Comparison of ENCODE assay signal across 15 cellular contexts in the genomic region with DNA sequence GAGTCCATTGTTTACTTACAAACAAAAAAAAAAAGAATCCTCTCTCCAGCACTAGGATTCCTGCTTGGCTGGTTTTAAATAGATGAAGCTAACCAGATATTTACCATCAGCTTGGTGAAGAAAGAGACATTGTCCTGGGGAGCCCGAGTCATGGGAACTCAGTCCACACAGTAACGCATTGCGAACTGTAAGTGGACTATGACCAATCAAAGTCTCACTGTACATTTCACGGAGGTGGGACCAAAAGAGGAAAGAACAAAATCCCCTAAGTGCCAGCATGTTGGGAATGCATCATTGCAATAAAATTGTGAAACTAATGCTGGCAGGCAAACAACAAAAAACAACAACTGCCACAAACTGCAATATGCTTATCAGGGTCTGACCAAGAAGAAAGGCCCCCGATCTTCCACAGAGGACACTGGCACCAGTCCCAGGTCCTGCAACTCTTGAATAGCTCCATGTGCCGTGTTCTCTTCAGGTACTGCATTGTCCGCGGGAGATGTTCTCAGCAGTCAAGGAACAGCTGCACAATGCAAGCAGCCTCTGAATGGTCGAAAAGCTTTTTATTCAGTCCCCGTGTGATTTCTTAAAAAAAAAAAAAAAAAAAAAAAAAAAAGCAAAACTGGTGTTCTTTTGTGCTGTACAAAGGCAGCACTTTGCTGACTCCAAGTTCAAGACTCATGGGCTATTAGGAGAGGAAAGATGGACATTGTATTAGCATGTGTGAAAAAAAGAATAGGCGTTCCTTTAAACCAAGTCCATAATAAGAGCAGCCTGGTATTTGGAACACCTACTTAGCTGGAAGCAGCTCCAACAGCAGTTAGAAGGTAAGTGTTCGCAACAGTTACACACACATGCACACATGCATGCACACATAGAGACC. TPM values are rescaled to one million over a fixed set of nuclear protein-coding genes. Genes with fewer than 3 reads are reported as not detected.
DNase-seq lines count a peak whose midpoint lies in the region; ATAC-seq, FAIRE-seq and TF ChIP-seq lines count a peak whose summit lies in the region.
"Had no signal": no experiment of that assay in that cellular context is flagged by ENCODE, and none has a peak within 500 bp of the region (broad histone marks: within the 10 kb centered on the region; RNA-seq: fewer than 3 reads in every experiment).

No MANE protein-coding gene starts in this region.

- H3K27me3 Mint-ChIP-seq in nephron (ENCODE audit: low read depth), result no peaks in the 10 kb centered on the region
- H3K27me3 Mint-ChIP-seq in type B pancreatic cell, result no peaks in the 10 kb centered on the region
- H3K27me3 Mint-ChIP-seq: CD4-positive, alpha-beta memory T cell had no signal

- H3K9me2 ChIP-seq in Karpas-422 (replicated peaks; ENCODE audit: insufficient read depth, low read length), result no peaks in the 10 kb centered on the region

- in situ Hi-C loops in HepG2 (cut with HindIII; ENCODE audit: extremely low pct_ligation_motif_present, low pct_unique_long_range_greater_than_20kb), result no loop called here

- H3K4me2 ChIP-seq in HepG2 (ENCODE audit: low read depth, low read length) (peak overlapping the region; percentile 82), Karpas-422 (ENCODE audit: low read depth, low read length, poor library complexity, severe bottlenecking) (no peak overlapping the region)

- no peak overlapping the region for H2AFZ ChIP-seq in HepG2 (ENCODE audit: low read length)
- no peak overlapping the region for H2AFZ ChIP-seq in Karpas-422 (ENCODE audit: low read length)

- H4K20me1 ChIP-seq in HepG2 (ENCODE audit: insufficient read depth, low read length), result peaks cover 5% of the 10 kb centered on the region
- no peaks in the 10 kb centered on the region for H4K20me1 ChIP-seq in Karpas-422 (ENCODE audit: insufficient read depth, low read depth, low read length)

- CTCF ChIA-PET in HepG2 (lab: Yijun Ruan, JAX; ENCODE audit: low intra/inter-chr PET ratio, low total read pairs), result no interaction called here

- H3K36me3 Mint-ChIP-seq in nephron (ENCODE audit: low read depth) (no peaks in the 10 kb centered on the region), type B pancreatic cell (peaks cover 10% of the 10 kb centered on the region)

- no peak for TF ChIP-seq RAD21 in HepG2 (CRISPR knock-in tag; IDR thresholded peaks at IDR 0.05)

- DNase-seq in HepG2 (ENCODE audit: low spot score) (peak; percentile 94), right lobe of liver (no peak), fibroblast of pulmonary artery (ENCODE audit: low read depth) (peak; percentile 8), type B pancreatic cell (ENCODE audit: extremely low spot score, unreplicated experiment) (no peak), Karpas-422 (no peak), activated gamma-delta T cell treated with Interleukin-2 at 50 U/mL for 16 hours (no peak)
- DNase-seq: activated CD4-positive, alpha-beta T cell treated with anti-CD3 and anti-CD28 coated beads, Interleukin-2, amount 50 U/mL, for 48 hours; CD4-positive, alpha-beta memory T cell; dermis blood vessel endothelial cell; NCI-H2107; right cardiac atrium; stimulated activated naive CD4-positive, alpha-beta T cell had no signal

- no TSS peak for BruUV-seq in HepG2 (replicated peaks; lab: Mats Ljungman, UMichigan)

- POLR2A ChIA-PET in HepG2 (lab: Yijun Ruan, JAX), result interaction anchor here (0.6 to 2.1 kb wide), 3 partner anchors 8 to 19 kb away, joined by 3 to 12 read pairs (median 7); no protein-coding TSS in a partner anchor

- H3K27ac Mint-ChIP-seq in nephron, result peak overlapping the region; percentile 35 to 60 (median 53)
- peak overlapping the region; percentile 35 for H3K27ac Mint-ChIP-seq in type B pancreatic cell
- H3K27ac Mint-ChIP-seq: CD4-positive, alpha-beta memory T cell had no signal

- peak overlapping the region; percentile 71 for H3K27ac ChIP-seq in HepG2 (ENCODE audit: extremely low read length, insufficient read depth, low read length)
- no peak overlapping the region for H3K27ac ChIP-seq in right lobe of liver
- no peak overlapping the region for H3K27ac ChIP-seq in Karpas-422 (ENCODE audit: low read length)
- H3K27ac ChIP-seq: SJSA1 had no signal

- H3K4me1 ChIP-seq in HepG2 (ENCODE audit: insufficient read depth, low read length) (peaks cover 66% of the 10 kb centered on the region), right lobe of liver (no peaks in the 10 kb centered on the region), Karpas-422 (ENCODE audit: low read length) (no peaks in the 10 kb centered on the region)
- H3K4me1 ChIP-seq: SJSA1 had no signal

- TF ChIP-seq EP300 in HepG2 (IDR thresholded peaks at IDR 0.05; ENCODE audit: low read depth in 2 of 2, low read length in 2 of 2), result peak; percentile 32 to 73; a peak in 2 of 4 replicates
- peak; percentile 32; the same call in 1 of the 2 replicates for TF ChIP-seq EP300 in HepG2 (CRISPR knock-in tag; IDR thresholded peaks at IDR 0.05; ENCODE audit: borderline replicate concordance)

- TF ChIP-seq CTCF in HepG2 (CRISPR knock-in tag; IDR thresholded peaks at IDR 0.05), result no peak
- TF ChIP-seq CTCF in right lobe of liver (IDR thresholded peaks at IDR 0.05), result no peak
- TF ChIP-seq CTCF in fibroblast of pulmonary artery (IDR thresholded peaks at IDR 0.05; ENCODE audit: low read length, missing control alignments), result no peak
- no peak for TF ChIP-seq CTCF in nephron (IDR thresholded peaks at IDR 0.05; ENCODE audit: unreplicated experiment in 3 of 3)
- no peak for TF ChIP-seq CTCF in type B pancreatic cell (conservative IDR thresholded peaks at IDR 0.05)

- no peaks in the 10 kb centered on the region for H3K36me3 ChIP-seq in HepG2 (replicated peaks in 1 of 2; ENCODE audit: control insufficient read depth in 1 of 2, insufficient read depth in 2 of 2, low read length in 2 of 2)
- H3K36me3 ChIP-seq in right lobe of liver, result no peaks in the 10 kb centered on the region
- no peaks in the 10 kb centered on the region for H3K36me3 ChIP-seq in Karpas-422 (ENCODE audit: insufficient read depth, low read length)
- H3K36me3 ChIP-seq: SJSA1 had no signal

- H3K9me3 ChIP-seq in HepG2 (ENCODE audit: low read length) (no peaks in the 10 kb centered on the region), right lobe of liver (no peaks in the 10 kb centered on the region), Karpas-422 (ENCODE audit: low read length) (no peaks in the 10 kb centered on the region)
- H3K9me3 ChIP-seq: SJSA1 had no signal

- H3K4me3 Mint-ChIP-seq in nephron (peak overlapping the region in 1 of 3 experiments; percentile 5), type B pancreatic cell (peak overlapping the region; percentile 48)
- H3K4me3 Mint-ChIP-seq: CD4-positive, alpha-beta memory T cell had no signal

- TF ChIP-seq POLR2A in HepG2 (IDR thresholded peaks at IDR 0.05; ENCODE audit: insufficient read depth in 1 of 2, low read depth in 2 of 2, low read length in 2 of 2) (no peak), right lobe of liver (IDR thresholded peaks at IDR 0.05) (no peak)

- H3K79me2 ChIP-seq in HepG2 (ENCODE audit: insufficient read depth, low read length) (peaks cover 48% of the 10 kb centered on the region), Karpas-422 (ENCODE audit: low read length) (no peaks in the 10 kb centered on the region)

- peak; percentile 51 for FAIRE-seq in HepG2 (lab: Jason Lieb, UNC)

- 19% methylated on average over 12 of the region's 12 CpGs for WGBS in HepG2 (ENCODE audit: low lambda C conversion rate)
- WGBS in right lobe of liver (ENCODE audit: insufficient coverage, low coverage, low lambda C conversion rate, missing lambda C conversion rate), result 57% methylated on average over 11 of the region's 12 CpGs

- peak; percentile 77 for ATAC-seq in HepG2
- ATAC-seq in right lobe of liver, result no peak
- no peak for ATAC-seq in HG03045 (IDR thresholded peaks at IDR 0.05; ENCODE audit: unreplicated experiment)

- H3K9ac ChIP-seq in HepG2 (ENCODE audit: insufficient read depth, low read depth, low read length), result peak overlapping the region; percentile 60
- no peak overlapping the region for H3K9ac ChIP-seq in Karpas-422 (ENCODE audit: low read length)

- H3K4me3 ChIP-seq in HepG2 (replicated peaks in 1 of 3; ENCODE audit: insufficient read depth in 1 of 3, low read depth in 2 of 3, low read length in 3 of 3), result peak overlapping the region; percentile 12 to 61 (median 35); a peak in 4 of 6 replicates
- H3K4me3 ChIP-seq in right lobe of liver, result no peak overlapping the region
- no peak overlapping the region for H3K4me3 ChIP-seq in fibroblast of pulmonary artery (replicated peaks; ENCODE audit: low read depth, low read length)
- H3K4me3 ChIP-seq in Karpas-422 (ENCODE audit: low read length), result no peak overlapping the region
- H3K4me3 ChIP-seq: SJSA1 had no signal

- H3K27me3 ChIP-seq in HepG2 (ENCODE audit: control insufficient read depth in 1 of 2, insufficient read depth in 2 of 2, low read length in 2 of 2), result no peaks in the 10 kb centered on the region
- no peaks in the 10 kb centered on the region for H3K27me3 ChIP-seq in right lobe of liver
- no peaks in the 10 kb centered on the region for H3K27me3 ChIP-seq in Karpas-422 (ENCODE audit: low read length)
- H3K27me3 ChIP-seq: SJSA1 had no signal

- intact Hi-C loops in HepG2 (cut with micrococcal nuclease; ENCODE audit: unreplicated experiment), result loop anchor here (1.0 to 5.0 kb wide), 2 partner anchors 36 to 328 kb away; a partner anchor contains a TSS
- intact Hi-C loops in right lobe of liver (cut with DNase I), result no loop called here

- H3K4me1 Mint-ChIP-seq in nephron, result peaks cover 37% of the 10 kb centered on the region
- peaks cover 34% of the 10 kb centered on the region for H3K4me1 Mint-ChIP-seq in type B pancreatic cell (ENCODE audit: unreplicated experiment)
- H3K4me1 Mint-ChIP-seq: CD4-positive, alpha-beta memory T cell had no signal

- H3K9me3 Mint-ChIP-seq in nephron (no peaks in the 10 kb centered on the region), type B pancreatic cell (no peaks in the 10 kb centered on the region)

RNA-seq across cellular contexts. Expression of a gene that starts 38.1 kb away (rescaled TPM):
- total RNA-seq in HepG2 (2016; rRNA removed; fragmentation: Illumina TruSeq; extraction: Trizol), result 2.9 and 5.1 TPM in 2 replicates
- 2.5 and 3.1 TPM in 2 replicates for total RNA-seq in HepG2 (2016; cell fraction: cytosol; rRNA removed; fragmentation: Illumina TruSeq; extraction: Trizol; ENCODE audit: low read depth)
- total RNA-seq in HepG2 (2016; cell fraction: insoluble cytoplasmic fraction; rRNA removed; fragmentation: Illumina TruSeq; extraction: Trizol), result 3.4 and 5.4 TPM in 2 replicates
- total RNA-seq in HepG2 (2016; cell fraction: membrane; rRNA removed; fragmentation: Illumina TruSeq; extraction: Trizol), result 1.7 and 2.8 TPM in 2 replicates
- 21.0 and 23.5 TPM in 2 replicates for total RNA-seq in HepG2 (2016; cell fraction: nucleus; rRNA removed; fragmentation: Illumina TruSeq; extraction: Trizol)
- polyA plus RNA-seq in HepG2 (2011; rRNA removed), result 4.6 and 6.5 TPM in 2 replicates
- polyA plus RNA-seq in HepG2 (2011; cell fraction: cytosol; rRNA removed), result 3.4 and 5.4 TPM in 2 replicates
- polyA plus RNA-seq in HepG2 (2011; cell fraction: nucleus; rRNA removed), result 11.1 and 19.1 TPM in 2 replicates
- 3.4 and 4.0 TPM in 2 replicates for polyA plus RNA-seq in HepG2 (2012)
- polyA plus RNA-seq in HepG2 (2016; cell fraction: cytosol; fragmentation: Illumina TruSeq; extraction: Trizol; ENCODE audit: low read depth), result 0.33 and 0.82 TPM in 2 replicates
- polyA plus RNA-seq in HepG2 (2016; cell fraction: insoluble cytoplasmic fraction; fragmentation: Illumina TruSeq; extraction: Trizol; ENCODE audit: low read depth), result 2.0 and 3.2 TPM in 2 replicates
- polyA plus RNA-seq in HepG2 (2016; cell fraction: membrane; fragmentation: Illumina TruSeq; extraction: Trizol; ENCODE audit: low read depth), result 0.60 and 0.90 TPM in 2 replicates
- 12.6 and 13.9 TPM in 2 replicates for polyA plus RNA-seq in HepG2 (2016; cell fraction: nucleus; fragmentation: Illumina TruSeq; extraction: Trizol; ENCODE audit: insufficient read depth, low read depth)
- 0.14 and 17.4 TPM in 2 replicates for polyA minus RNA-seq in HepG2 (2011; rRNA and poly(A)+ RNA removed; ENCODE audit: low replicate concordance)
- polyA minus RNA-seq in HepG2 (2011; cell fraction: cytosol; rRNA and poly(A)+ RNA removed), result 8.4 and 16.5 TPM in 2 replicates
- 49.6 and 67.6 TPM in 2 replicates for polyA minus RNA-seq in HepG2 (2011; cell fraction: nucleus; rRNA and poly(A)+ RNA removed)
- total RNA-seq in right lobe of liver, result 10 to 100 TPM in 1 of 6 experiments, 1 to 10 TPM in 5; 4.5 to 12.0 (median 8.4) TPM
- 74.0 and 84.2 TPM in 2 replicates for total RNA-seq in type B pancreatic cell (ENCODE audit: low replicate concordance)
- total RNA-seq in Karpas-422 (2014; rRNA removed; shearing (Covaris generic); ENCODE audit: low replicate concordance), result not detected in 2 replicates
- total RNA-seq: CD4-positive, alpha-beta memory T cell had no signal

Comparison
In these comparisons a context has a peak if more than half of its experiments do, and no peak if none do; other contexts are left out.
1. DNase-seq: peak in HepG2 (single experiment) and fibroblast of pulmonary artery (single experiment); none in right lobe of liver (0 of 3), type B pancreatic cell (single experiment), Karpas-422 (single experiment) and activated gamma-delta T cell treated with Interleukin-2 at 50 U/mL for 16 hours (single experiment).
2. H3K4me3 ChIP-seq: peak in HepG2 (3 of 3); none in right lobe of liver (0 of 3), fibroblast of pulmonary artery (single experiment) and Karpas-422 (single experiment).